In the genomic region with DNA sequence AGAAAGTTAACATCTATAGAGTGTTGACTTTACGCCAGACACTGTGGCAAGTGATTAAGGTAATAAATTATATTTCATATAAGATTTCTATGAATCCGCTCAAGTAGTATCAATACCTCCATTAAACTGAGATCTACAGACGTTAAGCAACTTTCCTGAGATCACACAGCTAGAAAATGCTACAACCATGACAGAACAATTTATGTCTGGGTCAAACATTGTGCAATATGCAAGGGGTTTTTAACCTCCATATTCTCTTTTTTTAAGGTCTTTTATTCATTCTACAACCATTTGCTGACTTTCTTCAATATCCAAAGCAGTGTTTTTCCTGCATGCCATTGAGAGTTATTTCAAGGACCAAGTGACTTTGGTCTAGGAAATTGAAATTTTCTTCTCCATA, we compare ENCODE assay signal across 33 cellular contexts. TPM values are rescaled to one million over a fixed set of nuclear protein-coding genes. Genes with fewer than 3 reads are reported as not detected.
"Had no signal": no experiment of that assay in that cellular context is flagged by ENCODE, and none has a peak within 500 bp of the region (broad histone marks: within the 10 kb centered on the region; RNA-seq: fewer than 3 reads in every experiment).

No MANE protein-coding gene starts in this region.

- H3K36me3 Mint-ChIP-seq: naive thymus-derived CD8-positive, alpha-beta T cell had no signal

- DNase-seq: cerebellar nuclear complex; dorsolateral prefrontal cortex; effector CD4-positive, alpha-beta T cell; foreskin keratinocyte; glutamatergic neuron; heart right ventricle; hippocampal formation; left cardiac atrium; left lung; mesenchymal stem cell; mucosa of descending colon; naive thymus-derived CD8-positive, alpha-beta T cell; nephron progenitor cell; occipital lobe; ovary; posterior cingulate gyrus; small intestine; stimulated activated CD4-positive, alpha-beta T cell treated with anti-CD3 and anti-CD28 coated beads, Interleukin-15, amount 100 ng/mL, for 24 hours; stimulated activated CD4-positive, alpha-beta T cell treated with anti-CD3 and anti-CD28 coated beads, Interleukin-2, amount 100 ng/mL, for 48 hours; stimulated activated naive CD4-positive, alpha-beta T cell; stimulated activated naive CD8-positive, alpha-beta T cell treated with anti-CD3 and anti-CD28 coated beads, Interleukin-15, amount 100 ng/mL, for 72 hours; transverse colon; upper lobe of right lung; uterus had no signal

- H3K4me3 Mint-ChIP-seq: mesothelial cell of epicardium; naive thymus-derived CD8-positive, alpha-beta T cell; nephron progenitor cell; stimulated activated naive CD8-positive, alpha-beta T cell treated with anti-CD3 and anti-CD28 coated beads, Interleukin-15, amount 100 ng/mL, for 72 hours had no signal

- H3K4me3 ChIP-seq: dorsolateral prefrontal cortex, esophagus muscularis mucosa, heart right ventricle, left lung, mucosa of descending colon, ovary, suprapubic skin, transverse colon, upper lobe of right lung, uterus had no signal

- H3K4me1 Mint-ChIP-seq: mesothelial cell of epicardium; naive thymus-derived CD8-positive, alpha-beta T cell; nephron progenitor cell; stimulated activated naive CD8-positive, alpha-beta T cell treated with anti-CD3 and anti-CD28 coated beads, Interleukin-15, amount 100 ng/mL, for 72 hours had no signal

- H3K9me3 Mint-ChIP-seq: naive thymus-derived CD8-positive, alpha-beta T cell; stimulated activated naive CD8-positive, alpha-beta T cell treated with anti-CD3 and anti-CD28 coated beads, Interleukin-15, amount 100 ng/mL, for 72 hours had no signal

- H3K27ac Mint-ChIP-seq: mesothelial cell of epicardium; naive thymus-derived CD8-positive, alpha-beta T cell; nephron progenitor cell; stimulated activated naive CD8-positive, alpha-beta T cell treated with anti-CD3 and anti-CD28 coated beads, Interleukin-15, amount 100 ng/mL, for 72 hours had no signal

- ATAC-seq: foreskin keratinocyte; heart right ventricle; left cardiac atrium; left lung; mucosa of descending colon; naive thymus-derived CD8-positive, alpha-beta T cell; sciatic nerve; stimulated activated naive CD8-positive, alpha-beta T cell treated with anti-CD3 and anti-CD28 coated beads, Interleukin-15, amount 100 ng/mL, for 72 hours; upper lobe of right lung had no signal

- H3K9me3 ChIP-seq: heart right ventricle, left lung, mucosa of descending colon, ovary, suprapubic skin, transverse colon, upper lobe of right lung, uterus had no signal

- H3K4me1 ChIP-seq: heart right ventricle, left lung, suprapubic skin, transverse colon, upper lobe of right lung, uterus had no signal

- H3K36me3 ChIP-seq: esophagus muscularis mucosa, heart right ventricle, left lung, ovary, suprapubic skin, transverse colon, upper lobe of right lung, uterus had no signal

- H3K27me3 ChIP-seq: dorsolateral prefrontal cortex, esophagus muscularis mucosa, foreskin keratinocyte, heart right ventricle, left lung, ovary, suprapubic skin, transverse colon, upper lobe of right lung, uterus had no signal

- H3K27ac ChIP-seq: dorsolateral prefrontal cortex, foreskin keratinocyte, heart right ventricle, left lung, ovary, suprapubic skin, upper lobe of right lung, uterus had no signal

RNA-seq across cellular contexts. Expression of gene ASB5, which starts 10.9 kb away (rescaled TPM):
- total RNA-seq: endothelial cell of umbilical vein; epithelial cell of proximal tubule; foreskin keratinocyte; kidney epithelial cell; left lung; lung microvascular endothelial cell; mesothelial cell of epicardium; naive thymus-derived CD8-positive, alpha-beta T cell; pulmonary artery endothelial cell; suprapubic skin; upper lobe of right lung had no signal
- polyA plus RNA-seq: endothelial cell of umbilical vein; foreskin keratinocyte; naive thymus-derived CD8-positive, alpha-beta T cell had no signal
